ENCODE assay signal across 8 cellular contexts in genomic region chr10:50738974-50739617, GRCh38. TPM values are rescaled to one million over a fixed set of nuclear protein-coding genes. Genes with fewer than 3 reads are reported as not detected.
DNase-seq lines count a peak whose midpoint lies in the region; ATAC-seq and TF ChIP-seq lines count a peak whose summit lies in the region.
"Not testable (repeated sequence)": the region's sequence is repeated elsewhere in the genome, so short reads cannot be mapped to it uniquely, and the experiment has no call there.

No MANE protein-coding gene starts in this region.

- H4K20me1 ChIP-seq in MM.1S (ENCODE audit: insufficient read depth, low read length): not testable (repeated sequence)

- peak overlapping the region; percentile 77 for H3K9ac ChIP-seq in MM.1S (ENCODE audit: low read length)
- peak overlapping the region; percentile 74 for H3K9ac ChIP-seq in mucosa of stomach (ENCODE audit: low read length)

- H3K36me3 Mint-ChIP-seq in activated CD8-positive, alpha-beta memory T cell treated with anti-CD3 and anti-CD28 coated beads, Interleukin-2, amount 10 ng/mL, durations not matched to agents 7 days and 5 days; chondrocyte (ENCODE audit: low read depth): not testable (repeated sequence)

- H3K36me3 ChIP-seq in ACC112 (ENCODE audit: insufficient read depth, low read length); MM.1S (replicated peaks; ENCODE audit: insufficient read depth, low read length); heart left ventricle; mucosa of stomach (ENCODE audit: control insufficient read depth, insufficient read depth, low read length): not testable (repeated sequence)

- peaks cover 20% of the 10 kb centered on the region for H3K4me1 Mint-ChIP-seq in activated CD8-positive, alpha-beta memory T cell treated with anti-CD3 and anti-CD28 coated beads, Interleukin-2, amount 10 ng/mL, durations not matched to agents 7 days and 5 days
- H3K4me1 Mint-ChIP-seq in chondrocyte (ENCODE audit: low read depth): peaks cover 11% of the 10 kb centered on the region

- TF ChIP-seq POLR2A in heart left ventricle (IDR thresholded peaks at IDR 0.05): not testable (repeated sequence)

- H3K4me3 ChIP-seq in ACC112 (ENCODE audit: low read depth, low read length): peak overlapping the region; percentile 93
- peak overlapping the region; percentile 95 for H3K4me3 ChIP-seq in MM.1S (ENCODE audit: low read length)
- H3K4me3 ChIP-seq in heart left ventricle: peak overlapping the region; percentile 49 to 88 (median 76)
- peak overlapping the region; percentile 38 for H3K4me3 ChIP-seq in mucosa of stomach (ENCODE audit: low read length)
- H3K4me3 ChIP-seq in skin epidermis: peak overlapping the region; percentile 48 to 78 (median 68)

- H3K4me1 ChIP-seq in ACC112 (ENCODE audit: control insufficient read depth, insufficient read depth, low read length, unreplicated experiment); MM.1S (ENCODE audit: low read length); heart left ventricle; mucosa of stomach (ENCODE audit: control insufficient read depth, insufficient read depth, low read length): not testable (repeated sequence)

- not testable (repeated sequence) for H3K79me2 ChIP-seq in ACC112 (ENCODE audit: control insufficient read depth, insufficient read depth, low read length, unreplicated experiment); MM.1S (ENCODE audit: low read length)

- H3K4me3 Mint-ChIP-seq in activated CD8-positive, alpha-beta memory T cell treated with anti-CD3 and anti-CD28 coated beads, Interleukin-2, amount 10 ng/mL, durations not matched to agents 7 days and 5 days: peak overlapping the region; percentile 99
- H3K4me3 Mint-ChIP-seq in chondrocyte (ENCODE audit: unreplicated experiment): peak overlapping the region; percentile 95

- H2AFZ ChIP-seq in ACC112 (ENCODE audit: low read length, unreplicated experiment) (peak overlapping the region; percentile 93), MM.1S (ENCODE audit: low read length) (peak overlapping the region; percentile 98)

- not testable (repeated sequence) for DNase-seq in MM.1S; activated CD8-positive, alpha-beta memory T cell treated with anti-CD3 and anti-CD28 coated beads, Interleukin-2, amount 10 ng/mL, durations not matched to agents 7 days and 5 days; chondrocyte (ENCODE audit: low spot score); heart left ventricle

- WGBS in heart left ventricle, 4 donors: 64 to 74% (median 67%) methylated on average over 21 to 23 of the region's 23 CpGs

- H3K9me2 ChIP-seq in MM.1S (replicated peaks; ENCODE audit: insufficient read depth, low read length): not testable (repeated sequence)

- H3K27ac ChIP-seq in ACC112 (ENCODE audit: low read depth, low read length) (peak overlapping the region; percentile 93), MM.1S (ENCODE audit: low read length) (peak overlapping the region; percentile 19; the same call in 1 of the 2 replicates), heart left ventricle (peak overlapping the region; percentile 66 to 85 (median 78)), skin epidermis (peak overlapping the region; percentile 32 to 90 (median 75))

- H3F3A ChIP-seq in MM.1S (ENCODE audit: insufficient read depth, low read length): not testable (repeated sequence)

- H3K27ac Mint-ChIP-seq in activated CD8-positive, alpha-beta memory T cell treated with anti-CD3 and anti-CD28 coated beads, Interleukin-2, amount 10 ng/mL, durations not matched to agents 7 days and 5 days: peak overlapping the region; percentile 89
- peak overlapping the region; percentile 99 for H3K27ac Mint-ChIP-seq in chondrocyte (ENCODE audit: unreplicated experiment)

- H3K4me2 ChIP-seq in MM.1S (ENCODE audit: low read depth, low read length): peak overlapping the region; percentile 83

- H3K9me3 Mint-ChIP-seq in activated CD8-positive, alpha-beta memory T cell treated with anti-CD3 and anti-CD28 coated beads, Interleukin-2, amount 10 ng/mL, durations not matched to agents 7 days and 5 days (ENCODE audit: low read depth); chondrocyte (ENCODE audit: low read depth): not testable (repeated sequence)

- not testable (repeated sequence) for H3K9me3 ChIP-seq in MM.1S (replicated peaks; ENCODE audit: insufficient read depth, low read length); heart left ventricle; mucosa of stomach (ENCODE audit: control insufficient read depth, low read length)

- CTCF ChIA-PET in activated CD8-positive, alpha-beta memory T cell treated with anti-CD3 and anti-CD28 coated beads, Interleukin-2, amount 10 ng/mL, durations not matched to agents 7 days and 5 days (lab: Charles Lee): interaction anchor here (0.6 kb wide), 1 partner anchor 79 kb away, joined by 3 read pairs; no protein-coding TSS in a partner anchor

- peaks cover 15% of the 10 kb centered on the region for H3K27me3 Mint-ChIP-seq in activated CD8-positive, alpha-beta memory T cell treated with anti-CD3 and anti-CD28 coated beads, Interleukin-2, amount 10 ng/mL, durations not matched to agents 7 days and 5 days
- peaks cover 23% of the 10 kb centered on the region for H3K27me3 Mint-ChIP-seq in chondrocyte (ENCODE audit: low read depth)

- intact Hi-C loops in heart left ventricle (cut with DNase I): not testable (repeated sequence)

- H3K27me3 ChIP-seq in ACC112 (ENCODE audit: insufficient read depth, low read length); MM.1S (replicated peaks; ENCODE audit: insufficient read depth, low read length); heart left ventricle; mucosa of stomach (ENCODE audit: control insufficient read depth, insufficient read depth, low read length): not testable (repeated sequence)

- not testable (repeated sequence) for TF ChIP-seq CTCF in MM.1S (IDR thresholded peaks at IDR 0.05; ENCODE audit: low read length); chondrocyte (IDR thresholded peaks at IDR 0.05); heart left ventricle (IDR thresholded peaks at IDR 0.05)

- ATAC-seq in GM21717 (IDR thresholded peaks at IDR 0.05; ENCODE audit: unreplicated experiment): peak; percentile 7
- ATAC-seq in activated CD8-positive, alpha-beta memory T cell treated with anti-CD3 and anti-CD28 coated beads, Interleukin-2, amount 10 ng/mL, durations not matched to agents 7 days and 5 days; heart left ventricle: not testable (repeated sequence)

RNA-seq across cellular contexts. Expression of gene ASAH2B, which starts 0.6 kb away (rescaled TPM):
- total RNA-seq in activated CD8-positive, alpha-beta memory T cell treated with anti-CD3 and anti-CD28 coated beads, Interleukin-2, amount 10 ng/mL, durations not matched to agents 7 days and 5 days: 1 to 10 TPM; 4.5 to 5.1 TPM
- total RNA-seq in chondrocyte: 2.1 to 3.9 TPM (median 3.0 TPM) in 3 replicates
- total RNA-seq in heart left ventricle: 1 to 10 TPM; 1.4 to 7.7 (median 4.5) TPM
- polyA plus RNA-seq in heart left ventricle: 1 to 10 TPM; 1.6 to 6.0 TPM

Comparison
In these comparisons a context has a peak if more than half of its experiments do, and no peak if none do; other contexts are left out.
1. H3K27ac ChIP-seq: peak in every context shown above with its lines; median percentile 93 in ACC112; 78 in heart left ventricle; 75 in skin epidermis; 19 in MM.1S.
2. H3K4me3 ChIP-seq: peak in every context shown above with its lines; median percentile 95 in MM.1S; 93 in ACC112; 76 in heart left ventricle; 68 in skin epidermis; 38 in mucosa of stomach.